Comparison of ENCODE assay signal across 25 cellular contexts in genomic region chr19:38970664-38971532, GRCh38. TPM values are rescaled to one million over a fixed set of nuclear protein-coding genes. Genes with fewer than 3 reads are reported as not detected.
DNase-seq lines count a peak whose midpoint lies in the region; TF ChIP-seq lines count a peak whose summit lies in the region.
"Had no signal": no experiment of that assay in that cellular context is flagged by ENCODE, and none has a peak within 500 bp of the region (broad histone marks: within the 10 kb centered on the region; RNA-seq: fewer than 3 reads in every experiment).

No MANE protein-coding gene starts in this region.

- POLR2A ChIA-PET in A673 (lab: Charles Lee; ENCODE audit: low non-redundant PET) = no interaction called here
- POLR2A ChIA-PET in HEK293 (lab: Yijun Ruan, JAX) = interaction anchor here (0.6 to 1.3 kb wide), 4 partner anchors 40 to 154 kb away, joined by 3 to 6 read pairs (median 4); partner anchors contain the start of genes MRPS12, PAK4 and SARS2

- H3K4me1 ChIP-seq in A673 (ENCODE audit: insufficient read depth, low read length, poor library complexity, severe bottlenecking) (peaks cover 7% of the 10 kb centered on the region), HEK293 (ENCODE audit: control insufficient read depth, insufficient read depth, low read length) (peaks cover 15% of the 10 kb centered on the region), esophagus muscularis mucosa (peaks cover 6 to 28% (median 23%) of the 10 kb centered on the region in 4 donors)
- H3K4me1 ChIP-seq: SJCRH30, uterus had no signal

- no peak for TF ChIP-seq POLR2A in esophagus muscularis mucosa (IDR thresholded peaks at IDR 0.05; ENCODE audit: low read depth)

- H3K36me3 ChIP-seq in A673 (ENCODE audit: insufficient read depth, low read length, poor library complexity, severe bottlenecking) (peaks cover 5% of the 10 kb centered on the region), HEK293 (ENCODE audit: control insufficient read depth in 2 of 2, insufficient read depth in 1 of 2, low read length in 2 of 2) (peaks cover 33 to 72% of the 10 kb centered on the region in 2 experiments), esophagus muscularis mucosa (peaks cover 0 to 29% (median 1%) of the 10 kb centered on the region in 4 donors)
- H3K36me3 ChIP-seq: left lung, SJCRH30, uterus had no signal

- TF ChIP-seq EP300 in esophagus muscularis mucosa (IDR thresholded peaks at IDR 0.05) = no peak

- intact Hi-C loops in A673 (cut with micrococcal nuclease; ENCODE audit: unreplicated experiment) (loop anchor here (10.0 kb wide), 1 partner anchor 144 kb away; no protein-coding TSS in a partner anchor), esophagus muscularis mucosa (cut with DNase I) (no loop called here)

- no TSS peak for BruUV-seq in A673 (replicated peaks; lab: Mats Ljungman, UMichigan)

- H3K9me3 ChIP-seq in A673 (ENCODE audit: low read depth, low read length, poor library complexity, severe bottlenecking) (no peaks in the 10 kb centered on the region), HEK293 (ENCODE audit: control insufficient read depth, insufficient read depth, low read depth, low read length) (no peaks in the 10 kb centered on the region; the same call in 1 of the 2 replicates), esophagus muscularis mucosa (no peaks in the 10 kb centered on the region)
- H3K9me3 ChIP-seq: left lung, SJCRH30, uterus had no signal

- H3K27me3 ChIP-seq in A673 (replicated peaks; ENCODE audit: insufficient read depth, low read depth, low read length, poor library complexity) (no peaks in the 10 kb centered on the region), esophagus muscularis mucosa (peaks cover 0 to 8% (median 0%) of the 10 kb centered on the region in 4 donors)
- H3K27me3 ChIP-seq: SJCRH30, uterus had no signal

- DNase-seq in A673 (ENCODE audit: low spot score) = peak; percentile 58
- DNase-seq in foreskin fibroblast = peak; percentile 38 to 61
- no peak for DNase-seq in activated CD4-positive, alpha-beta T cell treated with anti-CD3 and anti-CD28 coated beads for 4 hours
- no peak for DNase-seq in nucleus accumbens (lab: John Stamatoyannopoulos, UW)
- DNase-seq in esophagus muscularis mucosa (ENCODE audit: extremely low spot score) = no peak
- no peak for DNase-seq in NCI-H526 treated with DMSO at 0.1 percent for 48 hours (lab: John Stamatoyannopoulos, UW)
- DNase-seq: activated CD8-positive, alpha-beta T cell treated with anti-CD3 and anti-CD28 coated beads, Interleukin-2, amount 10 ng/mL, durations not matched to agents 7 days and 5 days; activated naive CD4-positive, alpha-beta T cell treated with anti-CD3 and anti-CD28 coated beads, Interleukin-2, amount 50 U/mL, for 16 hours; activated T-cell treated with anti-CD3 and anti-CD28 coated beads, Interleukin-2, amount 50 U/mL, for 4 hours; CD8-positive, alpha-beta memory T cell; DMS79 treated with DMSO at 0.1 percent for 48 hours; left lung; NCI-H1048; NCI-H2029 treated with DMSO at 0.1 percent for 48 hours; NCI-H524 treated with DMSO at 0.1 percent for 48 hours; SJCRH30; stimulated activated CD4-positive, alpha-beta T cell treated with anti-CD3 and anti-CD28 coated beads, Interleukin-4, amount 100 ng/mL, for 24 hours; uterus had no signal

- H3K4me3 ChIP-seq in A673 (ENCODE audit: low read depth, low read length, poor library complexity, severe bottlenecking) = no peak overlapping the region
- no peak overlapping the region for H3K4me3 ChIP-seq in HEK293 (ENCODE audit: low read depth, low read length)
- no peak overlapping the region for H3K4me3 ChIP-seq in foreskin fibroblast (ENCODE audit: low read depth in 1 of 2, low read length in 2 of 2)
- no peak overlapping the region for H3K4me3 ChIP-seq in esophagus muscularis mucosa
- H3K4me3 ChIP-seq: left lung, SJCRH30, uterus had no signal

- TF ChIP-seq CTCF in A673 (conservative IDR thresholded peaks at IDR 0.05; ENCODE audit: low read depth, low read length) (no peak), HEK293 (tag by site-specific recombination; IDR thresholded peaks at IDR 0.05) (no peak), foreskin fibroblast (IDR thresholded peaks at IDR 0.05; ENCODE audit: low read depth, low read length) (no peak), esophagus muscularis mucosa (IDR thresholded peaks at IDR 0.05) (no peak)

- CTCF ChIA-PET in A673 (lab: Charles Lee) (interaction anchor here (0.6 to 0.9 kb wide), 3 partner anchors 9 to 168 kb away, joined by 3 to 11 read pairs (median 5); no protein-coding TSS in a partner anchor), HEK293 (lab: Yijun Ruan, JAX) (interaction anchor here (0.5 to 4.7 kb wide), 11 partner anchors 7 to 503 kb away, joined by 3 to 35 read pairs (median 3); partner anchors contain the start of genes MRPS12 and SARS2)

- 82% methylated on average over 12 of the region's 12 CpGs for WGBS in esophagus muscularis mucosa

- no peak overlapping the region for H3K27ac ChIP-seq in A673 (ENCODE audit: low read depth, low read length, poor library complexity, severe bottlenecking)
- H3K27ac ChIP-seq in HEK293 (ENCODE audit: extremely low read depth, low read depth, low read length) = peak overlapping the region; percentile 13; the same call in 1 of the 2 replicates
- H3K27ac ChIP-seq in angular gyrus (ENCODE audit: low read depth, low read length) = peak overlapping the region; percentile 59
- no peak overlapping the region for H3K27ac ChIP-seq in esophagus muscularis mucosa (replicated peaks in 1 of 4)
- H3K27ac ChIP-seq: left lung, SJCRH30, uterus, VCaP had no signal

TF ChIP-seq in HEK293, 187 proteins besides CTCF, POLR2A, EP300 and RAD21 (continues in another document):
- no peak for TF ChIP-seq ZNF16 (tag by site-specific recombination; IDR thresholded peaks at IDR 0.05; ENCODE audit: low read depth)
- no peak for TF ChIP-seq ZNF394 (tag by site-specific recombination; IDR thresholded peaks at IDR 0.05; ENCODE audit: borderline replicate concordance)
- no peak for TF ChIP-seq ZNF571 (tag by site-specific recombination; IDR thresholded peaks at IDR 0.05)
- no peak for TF ChIP-seq PRDM6 (tag by site-specific recombination; IDR thresholded peaks at IDR 0.05)
- TF ChIP-seq ZNF2 (tag by site-specific recombination; IDR thresholded peaks at IDR 0.05) = peak; percentile 61; the same call in 1 of the 2 replicates
- no peak for TF ChIP-seq ZNF626 (tag by site-specific recombination; IDR thresholded peaks at IDR 0.05)
- peak; percentile 40; the same call in 1 of the 2 replicates for TF ChIP-seq ZNF223 (tag by site-specific recombination; IDR thresholded peaks at IDR 0.05)
- no peak for TF ChIP-seq ZNF76 (tag by site-specific recombination; IDR thresholded peaks at IDR 0.05; ENCODE audit: borderline replicate concordance, low read depth)
- TF ChIP-seq HIC1 (tag by site-specific recombination; IDR thresholded peaks at IDR 0.05) = peak; percentile 74
- no peak for TF ChIP-seq ZNF433 (tag by site-specific recombination; IDR thresholded peaks at IDR 0.05; ENCODE audit: low read depth)
- peak; percentile 93 for TF ChIP-seq GLIS1 (tag by site-specific recombination; IDR thresholded peaks at IDR 0.05)

RNA-seq across cellular contexts. Expression of gene FBXO17, which starts 4.6 kb away (rescaled TPM):
- total RNA-seq in A673 (2021) (26.0 and 29.9 TPM in 2 replicates), esophagus muscularis mucosa (10 to 100 TPM; 24.9 to 47.8 (median 34.8) TPM)
- total RNA-seq: activated CD8-positive, alpha-beta T cell treated with anti-CD3 and anti-CD28 coated beads, Interleukin-2, amount 10 ng/mL, durations not matched to agents 7 days and 5 days; CD8-positive, alpha-beta memory T cell; OCI-LY7; T-helper 1 cell treated with Interleukin-12 subunit alpha and Interleukin-12 subunit beta and Interleukin-4 antibody, amounts not matched to agents 30 ng/mL and 1 ng/mL, for 36 hours had no signal

RNA-seq across cellular contexts. Expression of gene MRPS12, which starts 40.2 kb away (rescaled TPM):
- total RNA-seq in A673 (2021) (69.5 and 81.9 TPM in 2 replicates), esophagus muscularis mucosa (10 to 100 TPM; 18.0 to 33.2 (median 27.3) TPM)

RNA-seq across cellular contexts. Expression of gene SARS2, which starts 40.3 kb away (rescaled TPM):
- total RNA-seq in A673 (2021) (56.3 and 58.6 TPM in 2 replicates), esophagus muscularis mucosa (10 to 100 TPM in 2 of 4 donors, 1 to 10 TPM in 2; 6.8 to 14.6 (median 9.1) TPM)

RNA-seq across cellular contexts. Expression of gene CCER2, which starts 58.9 kb away (rescaled TPM):
- total RNA-seq in A673 (2021) (0.67 and 1.2 TPM in 2 replicates), esophagus muscularis mucosa (under 1 TPM in 1 of 4 donors, not detected in 3; 0.50 TPM)
- total RNA-seq: endothelial cell of umbilical vein, left lung, pulmonary artery endothelial cell had no signal

Comparison
In these comparisons a context has a peak if more than half of its experiments do, and no peak if none do; other contexts are left out.
1. DNase-seq: peak in A673 (single experiment) and foreskin fibroblast (2 of 2); none in activated CD4-positive, alpha-beta T cell treated with anti-CD3 and anti-CD28 coated beads for 4 hours (0 of 2), nucleus accumbens (0 of 56), esophagus muscularis mucosa (single experiment) and NCI-H526 treated with DMSO at 0.1 percent for 48 hours (single experiment).
2. H3K27ac ChIP-seq: peak in HEK293 (single experiment) and angular gyrus (single experiment); none in A673 (single experiment) and esophagus muscularis mucosa (0 of 4).